10 cellular contexts compared by ENCODE assay signal in the genomic region with DNA sequence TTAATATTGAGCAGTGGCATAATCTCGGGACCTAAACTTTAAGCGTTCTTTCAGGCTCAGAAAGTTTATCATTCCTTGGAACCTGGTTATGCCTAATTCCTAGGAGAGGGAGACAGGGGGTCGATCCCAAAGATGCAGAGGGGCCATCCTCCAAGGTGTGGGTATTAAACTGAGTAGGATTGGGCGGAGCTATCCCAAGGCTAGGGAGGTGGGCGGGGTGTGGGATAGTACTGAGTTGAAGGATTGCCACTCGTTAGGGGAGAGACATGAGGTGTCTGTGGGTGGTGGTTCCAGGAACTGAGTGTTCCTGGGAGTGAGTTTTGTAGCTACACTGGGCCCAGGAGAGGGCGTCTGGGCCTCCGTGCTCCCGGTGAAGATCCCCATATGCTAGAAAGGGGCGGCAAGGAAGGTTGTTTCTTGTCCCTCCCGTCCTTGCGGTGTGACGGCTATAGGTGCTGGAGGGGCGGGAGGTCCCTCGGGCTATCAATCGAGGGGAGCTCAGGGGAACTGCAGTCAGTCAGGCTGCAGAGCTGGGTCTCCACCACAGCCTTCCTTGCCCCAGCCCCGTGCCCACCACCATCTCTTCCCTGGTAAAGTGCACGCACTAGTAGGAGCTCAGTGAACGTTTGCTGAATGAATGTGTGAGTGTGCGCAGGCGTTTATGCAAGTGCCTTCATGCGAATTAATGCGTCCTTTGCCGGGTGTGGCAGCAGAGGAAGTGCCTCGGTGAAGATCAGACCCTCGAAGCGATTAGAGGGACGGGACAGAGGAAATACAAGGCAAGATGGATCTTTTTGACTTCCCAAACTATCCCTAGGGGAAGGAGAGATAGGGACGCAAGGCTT. TPM values are rescaled to one million over a fixed set of nuclear protein-coding genes. Genes with fewer than 3 reads are reported as not detected.
DNase-seq lines count a peak whose midpoint lies in the region; ATAC-seq and TF ChIP-seq lines count a peak whose summit lies in the region.
"Had no signal": no experiment of that assay in that cellular context is flagged by ENCODE, and none has a peak within 500 bp of the region (broad histone marks: within the 10 kb centered on the region; RNA-seq: fewer than 3 reads in every experiment).

No MANE protein-coding gene starts in this region.

- no peaks in the 10 kb centered on the region for H3K9me3 Mint-ChIP-seq in activated CD4-positive, alpha-beta T cell treated with anti-CD3 and anti-CD28 coated beads for 36 hours (ENCODE audit: low read depth)

- POLR2A ChIA-PET in activated CD4-positive, alpha-beta T cell treated with anti-CD3 and anti-CD28 coated beads for 36 hours (lab: Charles Lee), result interaction anchor here (0.7 to 1.4 kb wide), 2 partner anchors 9 to 11 kb away, joined by 4 read pairs; a partner anchor contains a TSS

- H3K36me3 Mint-ChIP-seq in activated CD4-positive, alpha-beta T cell treated with anti-CD3 and anti-CD28 coated beads for 36 hours (ENCODE audit: low read depth), result no peaks in the 10 kb centered on the region

- H3K36me3 ChIP-seq in osteoblast (ENCODE audit: insufficient read depth, low read length) (no peaks in the 10 kb centered on the region), right atrium auricular region (no peaks in the 10 kb centered on the region)

- no peaks in the 10 kb centered on the region for H4K20me1 ChIP-seq in osteoblast (ENCODE audit: insufficient read depth, low read length)

- no peaks in the 10 kb centered on the region for H3K9me3 ChIP-seq in osteoblast (ENCODE audit: low read depth, low read length)
- no peaks in the 10 kb centered on the region for H3K9me3 ChIP-seq in right atrium auricular region

- no peak overlapping the region for H2AFZ ChIP-seq in osteoblast (ENCODE audit: low read length)

- H3K4me1 Mint-ChIP-seq in activated CD4-positive, alpha-beta T cell treated with anti-CD3 and anti-CD28 coated beads for 36 hours, result peaks cover 57% of the 10 kb centered on the region

- no peaks in the 10 kb centered on the region for H3K79me2 ChIP-seq in osteoblast (ENCODE audit: insufficient read depth, low read length)

- CTCF ChIA-PET in activated CD4-positive, alpha-beta T cell treated with anti-CD3 and anti-CD28 coated beads for 36 hours (lab: Charles Lee), result interaction anchor here (0.6 to 2.5 kb wide), 6 partner anchors 8 to 276 kb away, joined by 3 to 10 read pairs (median 3); a partner anchor contains a TSS

- H3K27ac Mint-ChIP-seq in activated CD4-positive, alpha-beta T cell treated with anti-CD3 and anti-CD28 coated beads for 36 hours, result no peak overlapping the region

- H3K27me3 ChIP-seq in osteoblast (ENCODE audit: insufficient read depth, low read length), result peaks cover 99% of the 10 kb centered on the region
- peaks cover 80 to 91% of the 10 kb centered on the region in 2 donors for H3K27me3 ChIP-seq in right atrium auricular region

- no peak overlapping the region for H3K27ac ChIP-seq in osteoblast (ENCODE audit: low read depth, low read length)
- no peak overlapping the region for H3K27ac ChIP-seq in coronary artery
- H3K27ac ChIP-seq in right atrium auricular region, result no peak overlapping the region

- ATAC-seq in activated CD4-positive, alpha-beta T cell treated with anti-CD3 and anti-CD28 coated beads for 36 hours, result no peak
- no peak for ATAC-seq in HG03135 (IDR thresholded peaks at IDR 0.05; ENCODE audit: unreplicated experiment)
- ATAC-seq: sciatic nerve had no signal

- H3K27me3 Mint-ChIP-seq in activated CD4-positive, alpha-beta T cell treated with anti-CD3 and anti-CD28 coated beads for 36 hours, result peaks cover 73% of the 10 kb centered on the region

- DNase-seq in activated CD4-positive, alpha-beta T cell treated with anti-CD3 and anti-CD28 coated beads for 36 hours, result peak; percentile 43
- no peak for DNase-seq in activated CD4-positive, alpha-beta T cell treated with anti-CD3 and anti-CD28 coated beads for 1 hour
- DNase-seq in MV-4-11 (lab: John Stamatoyannopoulos, UW) (peak; percentile 86), choroid plexus epithelial cell (ENCODE audit: low read depth) (no peak), osteoblast (ENCODE audit: insufficient read length, low spot score, missing footprints) (peak; percentile 93), coronary artery (ENCODE audit: low spot score) (no peak), right atrium auricular region (ENCODE audit: low spot score) (no peak)
- DNase-seq: kidney glomerular epithelial cell had no signal

- TF ChIP-seq CTCF in choroid plexus epithelial cell (conservative IDR thresholded peaks at IDR 0.05; ENCODE audit: low read depth, low read length), result peak; percentile 19
- TF ChIP-seq CTCF in osteoblast (IDR thresholded peaks at IDR 0.05; ENCODE audit: extremely low read depth, low read depth, low read length), result peak; percentile 11
- no peak for TF ChIP-seq CTCF in coronary artery (IDR thresholded peaks at IDR 0.05)
- TF ChIP-seq CTCF in right atrium auricular region (IDR thresholded peaks at IDR 0.05), result no peak

- H3K4me1 ChIP-seq in osteoblast (ENCODE audit: insufficient read depth, low read length) (no peaks in the 10 kb centered on the region), right atrium auricular region (peaks cover 0 to 52% of the 10 kb centered on the region in 2 donors)

- H3K4me2 ChIP-seq in osteoblast (ENCODE audit: insufficient read depth, low read length), result no peak overlapping the region

- intact Hi-C loops in activated CD4-positive, alpha-beta T cell treated with anti-CD3 and anti-CD28 coated beads for 36 hours (cut with DNase I, micrococcal nuclease), result loop anchor here in 1 of 2 experiments (10.0 kb wide), 1 partner anchor 1300 kb away; no protein-coding TSS in a partner anchor

- no peak overlapping the region for H3K4me3 Mint-ChIP-seq in activated CD4-positive, alpha-beta T cell treated with anti-CD3 and anti-CD28 coated beads for 36 hours

- H3K4me3 ChIP-seq in choroid plexus epithelial cell (ENCODE audit: low read depth, low read length), result no peak overlapping the region
- no peak overlapping the region for H3K4me3 ChIP-seq in osteoblast (ENCODE audit: insufficient read depth, low read length)
- H3K4me3 ChIP-seq in coronary artery, result no peak overlapping the region
- H3K4me3 ChIP-seq in right atrium auricular region, result no peak overlapping the region

RNA-seq across cellular contexts. Expression of a gene that starts 3.0 kb away (rescaled TPM):
- under 1 TPM; 0.18 to 0.28 TPM for total RNA-seq in activated CD4-positive, alpha-beta T cell treated with anti-CD3 and anti-CD28 coated beads for 36 hours
- total RNA-seq in osteoblast, result not detected in 2 replicates
- total RNA-seq in right atrium auricular region, result not detected
- total RNA-seq: sciatic nerve had no signal

RNA-seq across cellular contexts. Expression of a gene that starts 9.1 kb away (rescaled TPM):
- not detected for total RNA-seq in activated CD4-positive, alpha-beta T cell treated with anti-CD3 and anti-CD28 coated beads for 36 hours
- total RNA-seq in osteoblast, result not detected in 2 replicates
- not detected for total RNA-seq in right atrium auricular region
- total RNA-seq: sciatic nerve had no signal

RNA-seq across cellular contexts. Expression of a gene that starts 9.3 kb away (rescaled TPM):
- 100 to 1,000 TPM; 230 to 242 TPM for total RNA-seq in activated CD4-positive, alpha-beta T cell treated with anti-CD3 and anti-CD28 coated beads for 36 hours
- total RNA-seq in osteoblast (107 and 109 TPM in 2 replicates), right atrium auricular region (10 to 100 TPM; 35.4 to 36.9 TPM)

Comparison
In these comparisons a context has a peak if more than half of its experiments do, and no peak if none do; other contexts are left out.
1. DNase-seq: peak in activated CD4-positive, alpha-beta T cell treated with anti-CD3 and anti-CD28 coated beads for 36 hours (single experiment), MV-4-11 (single experiment) and osteoblast (single experiment); none in activated CD4-positive, alpha-beta T cell treated with anti-CD3 and anti-CD28 coated beads for 1 hour (single experiment), choroid plexus epithelial cell (single experiment), coronary artery (single experiment) and right atrium auricular region (single experiment).
2. CTCF ChIP-seq: peak in choroid plexus epithelial cell (single experiment) and osteoblast (single experiment); none in coronary artery (single experiment) and right atrium auricular region (0 of 2).